In genomic region chr12:47767197-47767724, GRCh38 we compare ENCODE assay signal across 8 cellular contexts. TPM values are rescaled to one million over a fixed set of nuclear protein-coding genes. Genes with fewer than 3 reads are reported as not detected.
DNase-seq lines count a peak whose midpoint lies in the region; ATAC-seq and TF ChIP-seq lines count a peak whose summit lies in the region.

No MANE protein-coding gene starts in this region.

- DNase-seq in GF-D8 (lab: John Stamatoyannopoulos, UW) (peak; percentile 25), HuH-7 (ENCODE audit: low spot score) (peak; percentile 78), T-cell (peak; percentile 17 to 75 (median 58)), ascending aorta (ENCODE audit: low spot score in 2 of 2) (no peak), kidney epithelial cell (ENCODE audit: low read depth) (no peak), suprapubic skin (ENCODE audit: low spot score in 2 of 2) (no peak)
- DNase-seq in stimulated activated CD8-positive, alpha-beta memory T cell treated with anti-CD3 and anti-CD28 coated beads, Interleukin-12 subunit alpha, Interleukin-12 subunit beta, amount 100 ng/mL, for 4 hours (ENCODE audit: low read depth), result peak; percentile 41

- no peaks in the 10 kb centered on the region for H3K36me3 Mint-ChIP-seq in T-cell

- WGBS in suprapubic skin, result 64% methylated on average over 4 of the region's 5 CpGs

- H3K4me1 Mint-ChIP-seq in T-cell, result peaks cover 2 to 19% (median 13%) of the 10 kb centered on the region in 3 donors

- TF ChIP-seq CTCF in ascending aorta (IDR thresholded peaks at IDR 0.05), result peak; percentile 37 to 56 (median 39)
- peak; percentile 56 for TF ChIP-seq CTCF in kidney epithelial cell (IDR thresholded peaks at IDR 0.05; ENCODE audit: insufficient read depth, low read length, poor library complexity, severe bottlenecking)
- TF ChIP-seq CTCF in suprapubic skin (IDR thresholded peaks at IDR 0.05), result peak in 1 of 2 donors; percentile 52

- H3K4me1 ChIP-seq in ascending aorta (peaks cover 0 to 8% of the 10 kb centered on the region in 2 donors), suprapubic skin (peaks cover 48% of the 10 kb centered on the region)

- POLR2A ChIA-PET in T-cell (lab: Charles Lee), result interaction anchor here (0.6 to 1.0 kb wide), 3 partner anchors 8 to 438 kb away, joined by 3 to 4 read pairs (median 3); partner anchors contain the start of gene RAPGEF3 (in 1 of the 2)

- no peaks in the 10 kb centered on the region for H3K27me3 ChIP-seq in ascending aorta
- no peaks in the 10 kb centered on the region for H3K27me3 ChIP-seq in kidney epithelial cell (ENCODE audit: control insufficient read depth, insufficient read depth, low read length)
- no peaks in the 10 kb centered on the region for H3K27me3 ChIP-seq in suprapubic skin

- no peaks in the 10 kb centered on the region for H3K27me3 Mint-ChIP-seq in T-cell

- no peak for TF ChIP-seq EP300 in suprapubic skin (IDR thresholded peaks at IDR 0.05)

- H3K4me3 Mint-ChIP-seq in T-cell, result no peak overlapping the region

- no peak for TF ChIP-seq POLR2A in suprapubic skin (IDR thresholded peaks at IDR 0.05)

- intact Hi-C loops in ascending aorta (cut with DNase I), result loop anchor here (1.0 kb wide), 2 partner anchors 25 to 52 kb away; no protein-coding TSS in a partner anchor

- peak; percentile 49 to 78 (median 72) for ATAC-seq in T-cell (replicated peaks in 1 of 4)
- no peak for ATAC-seq in HG03175 (IDR thresholded peaks at IDR 0.05; ENCODE audit: unreplicated experiment)

- H3K4me3 ChIP-seq in ascending aorta, result no peak overlapping the region
- no peak overlapping the region for H3K4me3 ChIP-seq in kidney epithelial cell (ENCODE audit: low read depth, low read length)
- H3K4me3 ChIP-seq in suprapubic skin, result no peak overlapping the region

- peak overlapping the region; percentile 32 to 34 for H3K27ac Mint-ChIP-seq in T-cell

- no peaks in the 10 kb centered on the region for H3K9me3 ChIP-seq in ascending aorta
- no peaks in the 10 kb centered on the region for H3K9me3 ChIP-seq in suprapubic skin

- H3K36me3 ChIP-seq in ascending aorta (no peaks in the 10 kb centered on the region), kidney epithelial cell (ENCODE audit: control insufficient read depth, insufficient read depth, low read length) (no peaks in the 10 kb centered on the region), suprapubic skin (no peaks in the 10 kb centered on the region)

- no peaks in the 10 kb centered on the region for H3K9me3 Mint-ChIP-seq in T-cell

- CTCF ChIA-PET in T-cell (lab: Charles Lee), result interaction anchor here (0.6 to 6.3 kb wide), 33 partner anchors 9 to 735 kb away, joined by 3 to 95 read pairs (median 4); partner anchors contain the start of gene RAPGEF3 (in 1 of the 2)

- no peak overlapping the region for H3K27ac ChIP-seq in ascending aorta
- no peak overlapping the region for H3K27ac ChIP-seq in suprapubic skin

RNA-seq across cellular contexts. Expression of gene SLC48A1, which starts 5.8 kb away (rescaled TPM):
- total RNA-seq in T-cell, result 10 to 100 TPM in 3 of 5 donors, 1 to 10 TPM in 2; 5.8 to 13.7 (median 10.2) TPM
- total RNA-seq in ascending aorta, result 144 TPM
- 18.5 and 26.5 TPM in 2 replicates for total RNA-seq in kidney epithelial cell
- total RNA-seq in suprapubic skin, result 10 to 100 TPM; 38.2 to 53.6 (median 44.7) TPM

RNA-seq across cellular contexts. Expression of gene RAPGEF3, which starts 8.6 kb away (rescaled TPM):
- under 1 TPM; 0.25 to 0.99 (median 0.82) TPM for total RNA-seq in T-cell
- total RNA-seq in ascending aorta, result 165 TPM
- 8.7 and 14.3 TPM in 2 replicates for total RNA-seq in kidney epithelial cell
- total RNA-seq in suprapubic skin, result 10 to 100 TPM in 3 of 4 donors, 1 to 10 TPM in 1; 9.3 to 48.9 (median 20.0) TPM

RNA-seq across cellular contexts. Expression of gene ENDOU, which starts 42.0 kb away (rescaled TPM):
- total RNA-seq in T-cell, result not detected
- not detected for total RNA-seq in ascending aorta
- total RNA-seq in kidney epithelial cell, result not detected in 2 replicates
- 10 to 100 TPM in 3 of 4 donors, 1 to 10 TPM in 1; 3.5 to 36.1 (median 20.8) TPM for total RNA-seq in suprapubic skin

RNA-seq across cellular contexts. Expression of gene HDAC7, which starts 52.4 kb away (rescaled TPM):
- total RNA-seq in T-cell (100 to 1,000 TPM; 142 to 192 (median 165) TPM), ascending aorta (202 TPM), kidney epithelial cell (52.1 and 62.2 TPM in 2 replicates), suprapubic skin (100 to 1,000 TPM in 1 of 4 donors, 10 to 100 TPM in 3; 47.9 to 152 (median 76.2) TPM)

Comparison
In these comparisons a context has a peak if more than half of its experiments do, and no peak if none do; other contexts are left out.
1. DNase-seq: peak in GF-D8 (single experiment), HuH-7 (single experiment), T-cell (34 of 34) and stimulated activated CD8-positive, alpha-beta memory T cell treated with anti-CD3 and anti-CD28 coated beads, Interleukin-12 subunit alpha, Interleukin-12 subunit beta, amount 100 ng/mL, for 4 hours (single experiment); none in ascending aorta (0 of 2), kidney epithelial cell (single experiment) and suprapubic skin (0 of 2).